Comparison of ENCODE assay signal across 10 cellular contexts in genomic region chr7:30888783-30889182, GRCh38. TPM values are rescaled to one million over a fixed set of nuclear protein-coding genes. Genes with fewer than 3 reads are reported as not detected.
DNase-seq lines count a peak whose midpoint lies in the region; ATAC-seq and TF ChIP-seq lines count a peak whose summit lies in the region.
"Had no signal": no experiment of that assay in that cellular context is flagged by ENCODE, and none has a peak within 500 bp of the region (broad histone marks: within the 10 kb centered on the region; RNA-seq: fewer than 3 reads in every experiment).

No MANE protein-coding gene starts in this region.

- WGBS in adrenal gland, 4 donors: 47 to 64% (median 50%) methylated on average over 3 of the region's 3 CpGs

- no peak overlapping the region for H3K27ac Mint-ChIP-seq in effector memory CD8-positive, alpha-beta T cell
- H3K27ac Mint-ChIP-seq in stimulated activated naive CD8-positive, alpha-beta T cell treated with anti-CD3 and anti-CD28 coated beads, Interleukin-15, amount 100 ng/mL, for 72 hours: no peak overlapping the region

- no peak overlapping the region for H3K4me3 Mint-ChIP-seq in effector memory CD8-positive, alpha-beta T cell
- no peak overlapping the region for H3K4me3 Mint-ChIP-seq in stimulated activated naive CD8-positive, alpha-beta T cell treated with anti-CD3 and anti-CD28 coated beads, Interleukin-15, amount 100 ng/mL, for 72 hours

- intact Hi-C loops in adrenal gland (cut with DNase I): no loop called here
- intact Hi-C loops in left ventricle myocardium superior (cut with micrococcal nuclease): no loop called here

- no peak for TF ChIP-seq POLR2A in adrenal gland (IDR thresholded peaks at IDR 0.05)

- ATAC-seq in left ventricle myocardium superior (peak; percentile 65), GM19328 (IDR thresholded peaks at IDR 0.05; ENCODE audit: unreplicated experiment) (no peak)
- no peak for ATAC-seq in effector memory CD8-positive, alpha-beta T cell (replicated peaks)
- no peak for ATAC-seq in stimulated activated naive CD8-positive, alpha-beta T cell treated with anti-CD3 and anti-CD28 coated beads, Interleukin-15, amount 100 ng/mL, for 72 hours

- H3K36me3 ChIP-seq in adrenal gland (replicated peaks in 1 of 2): no peaks in the 10 kb centered on the region

- H3K4me1 Mint-ChIP-seq in effector memory CD8-positive, alpha-beta T cell (ENCODE audit: low read depth in 2 of 2): no peaks in the 10 kb centered on the region
- H3K4me1 Mint-ChIP-seq in stimulated activated naive CD8-positive, alpha-beta T cell treated with anti-CD3 and anti-CD28 coated beads, Interleukin-15, amount 100 ng/mL, for 72 hours: no peaks in the 10 kb centered on the region

- DNase-seq in HPDE6-E6E7 (ENCODE audit: extremely low spot score) (peak; percentile 22), adrenal gland (peak in 6 of 7 donors; percentile 48 to 62 (median 52)), left ventricle myocardium superior (no peak), superior temporal gyrus (ENCODE audit: extremely low spot score) (peak; percentile 25), retina (no peak)
- no peak for DNase-seq in effector memory CD8-positive, alpha-beta T cell
- DNase-seq in stimulated activated naive CD8-positive, alpha-beta T cell treated with anti-CD3 and anti-CD28 coated beads, Interleukin-15, amount 100 ng/mL, for 72 hours: no peak
- DNase-seq: activated CD8-positive, alpha-beta memory T cell treated with anti-CD3 and anti-CD28 coated beads, Interleukin-2, amount 50 U/mL, for 48 hours had no signal

- H3K9me3 Mint-ChIP-seq in effector memory CD8-positive, alpha-beta T cell: peaks cover 0 to 2% of the 10 kb centered on the region in 2 donors
- peaks cover 5 to 8% of the 10 kb centered on the region in 2 donors for H3K9me3 Mint-ChIP-seq in stimulated activated naive CD8-positive, alpha-beta T cell treated with anti-CD3 and anti-CD28 coated beads, Interleukin-15, amount 100 ng/mL, for 72 hours

- TF ChIP-seq CTCF in adrenal gland (IDR thresholded peaks at IDR 0.05): no peak

- no peak overlapping the region for H3K27ac ChIP-seq in adrenal gland

- H3K36me3 Mint-ChIP-seq in effector memory CD8-positive, alpha-beta T cell (ENCODE audit: insufficient read depth): no peaks in the 10 kb centered on the region

- H3K27me3 ChIP-seq in adrenal gland: no peaks in the 10 kb centered on the region

- H3K9me3 ChIP-seq in adrenal gland (replicated peaks in 1 of 3): no peaks in the 10 kb centered on the region

- no peak overlapping the region for H3K4me3 ChIP-seq in adrenal gland

- peaks cover 0 to 22% of the 10 kb centered on the region in 2 donors for H3K27me3 Mint-ChIP-seq in effector memory CD8-positive, alpha-beta T cell
- no peaks in the 10 kb centered on the region for H3K27me3 Mint-ChIP-seq in stimulated activated naive CD8-positive, alpha-beta T cell treated with anti-CD3 and anti-CD28 coated beads, Interleukin-15, amount 100 ng/mL, for 72 hours

- peaks cover 5 to 20% of the 10 kb centered on the region in 2 donors for H3K4me1 ChIP-seq in adrenal gland (replicated peaks in 1 of 2)

RNA-seq across cellular contexts. Expression of gene AQP1, which starts 22.9 kb away (rescaled TPM):
- total RNA-seq in adrenal gland: 10 to 100 TPM; 23.3 to 57.8 (median 45.3) TPM
- polyA plus RNA-seq in adrenal gland: 10 to 100 TPM; 17.6 to 77.4 (median 23.9) TPM
- 323 TPM for total RNA-seq in left ventricle myocardium superior
- total RNA-seq: OCI-LY7 had no signal

Comparison
In these comparisons a context has a peak if more than half of its experiments do, and no peak if none do; other contexts are left out.
1. DNase-seq: peak in HPDE6-E6E7 (single experiment), adrenal gland (6 of 7) and superior temporal gyrus (single experiment); none in left ventricle myocardium superior (single experiment), effector memory CD8-positive, alpha-beta T cell (0 of 3), retina (single experiment) and stimulated activated naive CD8-positive, alpha-beta T cell treated with anti-CD3 and anti-CD28 coated beads, Interleukin-15, amount 100 ng/mL, for 72 hours (0 of 2).